8 cellular contexts compared by ENCODE assay signal in the genomic region with DNA sequence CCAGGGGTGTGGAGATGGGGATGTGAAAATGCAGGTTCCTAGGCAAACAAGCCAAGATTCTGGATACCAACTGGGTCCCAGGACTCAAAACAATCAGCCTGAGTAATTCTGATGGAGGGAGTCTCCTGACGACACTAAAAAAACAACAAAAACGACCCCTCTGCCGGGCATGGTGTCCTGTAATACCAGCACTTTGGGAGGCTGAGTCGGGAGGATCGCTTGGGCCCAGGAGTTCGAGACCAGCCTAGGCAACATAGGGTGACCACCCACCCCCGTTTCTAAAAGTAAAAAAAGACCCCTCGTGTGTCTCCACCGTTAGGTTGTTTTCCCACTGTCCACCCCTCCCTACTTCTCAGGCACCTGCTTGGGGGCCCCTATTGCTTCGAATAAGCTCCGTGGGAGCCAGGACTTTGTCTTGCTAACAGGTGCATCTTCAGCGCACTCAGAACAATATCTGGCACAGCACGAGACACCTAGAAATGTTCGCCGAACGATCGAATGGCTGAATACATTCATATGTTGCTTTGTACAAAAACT. TPM values are rescaled to one million over a fixed set of nuclear protein-coding genes. Genes with fewer than 3 reads are reported as not detected.
DNase-seq lines count a peak whose midpoint lies in the region; ATAC-seq and TF ChIP-seq lines count a peak whose summit lies in the region.

No MANE protein-coding gene starts in this region.

- peaks cover 55% of the 10 kb centered on the region for H3K79me2 ChIP-seq in SU-DHL-6 (ENCODE audit: insufficient read depth, low read length)

- peak overlapping the region; percentile 68 for H2AFZ ChIP-seq in SU-DHL-6 (ENCODE audit: low read depth, low read length, severe bottlenecking)

- peak overlapping the region; percentile 98 for H3K4me3 ChIP-seq in GM06990 (replicated peaks; ENCODE audit: low read depth, low read length)
- peak overlapping the region; percentile 96 for H3K4me3 ChIP-seq in SU-DHL-6 (ENCODE audit: insufficient read depth, low read length, poor library complexity, severe bottlenecking)
- H3K4me3 ChIP-seq in esophagus (ENCODE audit: low read depth in 1 of 2, low read length in 2 of 2) = peak overlapping the region; percentile 87 to 97
- H3K4me3 ChIP-seq in prostate gland = peak overlapping the region; percentile 72 to 79

- TF ChIP-seq CTCF in GM06990 (IDR thresholded peaks at IDR 0.05; ENCODE audit: insufficient read depth, low read length, poor library complexity, severe bottlenecking) (no peak), SU-DHL-6 (IDR thresholded peaks at IDR 0.05; ENCODE audit: insufficient read depth, low read length, poor library complexity, severe bottlenecking) (no peak), prostate gland (IDR thresholded peaks at IDR 0.05) (no peak)

- H3K9me3 ChIP-seq in SU-DHL-6 (ENCODE audit: insufficient read depth, low read length) (no peaks in the 10 kb centered on the region), esophagus (ENCODE audit: control insufficient read depth in 2 of 2, insufficient read depth in 1 of 2, low read depth in 1 of 2, low read length in 1 of 2) (no peaks in the 10 kb centered on the region), prostate gland (no peaks in the 10 kb centered on the region)

- H3K36me3 ChIP-seq in GM06990 (ENCODE audit: control insufficient read depth, insufficient read depth, low read length) (no peaks in the 10 kb centered on the region), SU-DHL-6 (ENCODE audit: low read length) (0 out of 2 replicates have a peak, but pooled peaks cover 4% of the 10 kb centered on the region), esophagus (ENCODE audit: control insufficient read depth in 2 of 2, insufficient read depth in 2 of 2, low read length in 1 of 2) (peaks cover 0 to 2% of the 10 kb centered on the region in 2 donors), prostate gland (no peaks in the 10 kb centered on the region)

- ATAC-seq in HG03571 (IDR thresholded peaks at IDR 0.05; ENCODE audit: unreplicated experiment) (no peak), HG02970 (IDR thresholded peaks at IDR 0.05; ENCODE audit: low FRiP score, unreplicated experiment) (no peak)

- H3K4me2 ChIP-seq in SU-DHL-6 (ENCODE audit: low read depth, low read length, poor library complexity, severe bottlenecking) = peak overlapping the region; percentile 77

- peaks cover 9% of the 10 kb centered on the region; the same call in 1 of the 2 replicates for H3F3A ChIP-seq in SU-DHL-6 (ENCODE audit: insufficient read depth)

- TF ChIP-seq POLR2A in prostate gland (IDR thresholded peaks at IDR 0.05) = no peak

- 10 to 12% methylated on average over 17 of the region's 17 CpGs for WGBS in esophagus, 2 donors
- WGBS in prostate gland = 8% methylated on average over 17 of the region's 17 CpGs

- peak overlapping the region; percentile 95 for H3K9ac ChIP-seq in SU-DHL-6 (ENCODE audit: low read length)

- H3K9me2 ChIP-seq in SU-DHL-6 (replicated peaks; ENCODE audit: insufficient read depth, low read length) = no peaks in the 10 kb centered on the region

- H3K27me3 ChIP-seq in GM06990 (replicated peaks; ENCODE audit: control insufficient read depth, insufficient read depth, low read length) (no peaks in the 10 kb centered on the region), SU-DHL-6 (ENCODE audit: low read length) (no peaks in the 10 kb centered on the region), esophagus (ENCODE audit: control insufficient read depth in 1 of 2, insufficient read depth in 2 of 2, low read length in 2 of 2) (no peaks in the 10 kb centered on the region), prostate gland (replicated peaks; ENCODE audit: insufficient read depth) (no peaks in the 10 kb centered on the region)

- H3K27ac ChIP-seq in SU-DHL-6 (ENCODE audit: low read depth, low read length) (peak overlapping the region; percentile 72), esophagus (ENCODE audit: low read depth in 2 of 2, low read length in 1 of 2) (peak overlapping the region; percentile 97 to 99), prostate gland (peak overlapping the region; percentile 92)

- DNase-seq in GM06990 (ENCODE audit: extremely low read depth, insufficient read length) (no peak), prostate gland (ENCODE audit: low spot score) (no peak), epidermal melanocyte (ENCODE audit: insufficient read length, low spot score) (no peak), NCI-H446 treated with DMSO at 0.1 percent for 48 hours (lab: John Stamatoyannopoulos, UW) (no peak)

- intact Hi-C loops in prostate gland (cut with DNase I) = loop anchor here (5.0 kb wide), 1 partner anchor 217 kb away; no protein-coding TSS in a partner anchor

- H3K4me1 ChIP-seq in esophagus (ENCODE audit: control insufficient read depth in 2 of 2, insufficient read depth in 2 of 2, low read length in 1 of 2) (no peaks in the 10 kb centered on the region), prostate gland (replicated peaks) (peaks cover 7% of the 10 kb centered on the region)

- peaks cover 11% of the 10 kb centered on the region for H4K20me1 ChIP-seq in SU-DHL-6 (ENCODE audit: low read depth, low read length)

RNA-seq across cellular contexts. Expression of gene NRF1, which starts 0.7 kb away (rescaled TPM):
- polyA plus RNA-seq in esophagus = 1 to 10 TPM; 4.7 to 5.7 TPM
- 10 to 100 TPM; 22.3 to 27.0 TPM for total RNA-seq in prostate gland
